In the genomic region with DNA sequence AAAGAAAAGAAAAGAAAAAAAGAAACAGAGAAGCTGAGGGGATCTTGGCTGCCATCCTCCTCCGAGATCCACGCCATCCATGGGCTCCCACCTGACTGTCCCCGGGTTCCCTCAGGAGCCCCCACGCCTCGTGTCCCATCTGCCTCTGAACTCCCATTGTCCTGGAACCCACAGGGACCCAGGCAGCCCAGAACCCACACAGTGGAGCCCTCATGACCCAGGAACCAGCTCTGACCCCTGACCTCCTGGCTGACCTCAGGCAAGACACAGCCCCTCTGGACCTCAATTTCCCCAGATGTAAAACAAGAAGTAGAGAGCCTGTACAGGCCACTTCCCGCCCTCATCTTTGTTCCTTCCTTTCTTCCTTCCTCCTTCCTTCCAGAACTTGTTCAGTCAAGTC, we compare ENCODE assay signal across 19 cellular contexts. TPM values are rescaled to one million over a fixed set of nuclear protein-coding genes. Genes with fewer than 3 reads are reported as not detected.
DNase-seq lines count a peak whose midpoint lies in the region; ATAC-seq and TF ChIP-seq lines count a peak whose summit lies in the region.
"Had no signal": no experiment of that assay in that cellular context is flagged by ENCODE, and none has a peak within 500 bp of the region (broad histone marks: within the 10 kb centered on the region; RNA-seq: fewer than 3 reads in every experiment).

No MANE protein-coding gene starts in this region.

- peaks cover 35% of the 10 kb centered on the region for H3K4me1 Mint-ChIP-seq in activated CD4-positive, alpha-beta T cell treated with anti-CD3 and anti-CD28 coated beads, Interleukin-2, amount 10 ng/mL, durations not matched to agents 24 days and 14 days
- peaks cover 13% of the 10 kb centered on the region for H3K4me1 Mint-ChIP-seq in CD14-positive monocyte
- H3K4me1 Mint-ChIP-seq in natural killer cell treated with Interleukin-12 subunit alpha and Interleukin-12 subunit beta and Interleukin-15 and Interleukin-18, amount 100 ng/mL, for 72 hours (ENCODE audit: low read depth in 2 of 2), result peaks cover 33 to 42% of the 10 kb centered on the region in 2 donors

- TF ChIP-seq CTCF in CD14-positive monocyte (IDR thresholded peaks at IDR 0.05) (no peak), coronary artery (IDR thresholded peaks at IDR 0.05) (no peak)

- H3K27ac Mint-ChIP-seq in activated CD4-positive, alpha-beta T cell treated with anti-CD3 and anti-CD28 coated beads, Interleukin-2, amount 10 ng/mL, durations not matched to agents 24 days and 14 days, result peak overlapping the region; percentile 58
- H3K27ac Mint-ChIP-seq in CD14-positive monocyte, result peak overlapping the region in 1 of 7 donors; percentile 45
- no peak overlapping the region for H3K27ac Mint-ChIP-seq in natural killer cell treated with Interleukin-12 subunit alpha and Interleukin-12 subunit beta and Interleukin-15 and Interleukin-18, amount 100 ng/mL, for 72 hours

- intact Hi-C loops in activated CD4-positive, alpha-beta T cell treated with anti-CD3 and anti-CD28 coated beads, Interleukin-2, amount 10 ng/mL, durations not matched to agents 24 days and 14 days (cut with micrococcal nuclease), result loop anchor here (5.0 kb wide), 1 partner anchor 121 kb away; no protein-coding TSS in a partner anchor
- intact Hi-C loops in CD14-positive monocyte (cut with micrococcal nuclease), result no loop called here

- no peaks in the 10 kb centered on the region for H3K36me3 Mint-ChIP-seq in activated CD4-positive, alpha-beta T cell treated with anti-CD3 and anti-CD28 coated beads, Interleukin-2, amount 10 ng/mL, durations not matched to agents 24 days and 14 days (ENCODE audit: low read depth)
- no peaks in the 10 kb centered on the region for H3K36me3 Mint-ChIP-seq in CD14-positive monocyte
- H3K36me3 Mint-ChIP-seq in natural killer cell treated with Interleukin-12 subunit alpha and Interleukin-12 subunit beta and Interleukin-15 and Interleukin-18, amount 100 ng/mL, for 72 hours, result no peaks in the 10 kb centered on the region

- no peaks in the 10 kb centered on the region for H3K9me3 Mint-ChIP-seq in activated CD4-positive, alpha-beta T cell treated with anti-CD3 and anti-CD28 coated beads, Interleukin-2, amount 10 ng/mL, durations not matched to agents 24 days and 14 days
- H3K9me3 Mint-ChIP-seq in CD14-positive monocyte, result peaks cover 0 to 13% (median 0%) of the 10 kb centered on the region in 7 donors
- H3K9me3 Mint-ChIP-seq in natural killer cell treated with Interleukin-12 subunit alpha and Interleukin-12 subunit beta and Interleukin-15 and Interleukin-18, amount 100 ng/mL, for 72 hours, result no peaks in the 10 kb centered on the region
- H3K9me3 Mint-ChIP-seq: activated naive CD8-positive, alpha-beta T cell treated with anti-CD3 and anti-CD28 coated beads, Interleukin-2, amount 50 U/mL, for 24 hours had no signal

- H3K27me3 Mint-ChIP-seq in activated CD4-positive, alpha-beta T cell treated with anti-CD3 and anti-CD28 coated beads, Interleukin-2, amount 10 ng/mL, durations not matched to agents 24 days and 14 days, result peaks cover 58% of the 10 kb centered on the region
- peaks cover 39 to 57% (median 47%) of the 10 kb centered on the region in 3 donors for H3K27me3 Mint-ChIP-seq in CD14-positive monocyte (ENCODE audit: low read depth in 3 of 3)
- H3K27me3 Mint-ChIP-seq in natural killer cell treated with Interleukin-12 subunit alpha and Interleukin-12 subunit beta and Interleukin-15 and Interleukin-18, amount 100 ng/mL, for 72 hours, result no peaks in the 10 kb centered on the region

- no peak overlapping the region for H3K27ac ChIP-seq in coronary artery
- H3K27ac ChIP-seq: A549, cardiac muscle cell, left lung, prostate gland, stomach had no signal

- H3K4me3 Mint-ChIP-seq in activated CD4-positive, alpha-beta T cell treated with anti-CD3 and anti-CD28 coated beads, Interleukin-2, amount 10 ng/mL, durations not matched to agents 24 days and 14 days, result no peak overlapping the region
- peak overlapping the region in 1 of 2 donors; percentile 22 for H3K4me3 Mint-ChIP-seq in CD14-positive monocyte
- H3K4me3 Mint-ChIP-seq in natural killer cell treated with Interleukin-12 subunit alpha and Interleukin-12 subunit beta and Interleukin-15 and Interleukin-18, amount 100 ng/mL, for 72 hours, result peak overlapping the region; percentile 14
- H3K4me3 Mint-ChIP-seq: activated naive CD8-positive, alpha-beta T cell treated with anti-CD3 and anti-CD28 coated beads, Interleukin-2, amount 50 U/mL, for 24 hours had no signal

- no peak overlapping the region for H3K4me3 ChIP-seq in coronary artery
- H3K4me3 ChIP-seq: A549, cardiac muscle cell, left lung, prostate gland, stomach had no signal

- DNase-seq in activated CD4-positive, alpha-beta T cell treated with anti-CD3 and anti-CD28 coated beads, Interleukin-2, amount 10 ng/mL, durations not matched to agents 24 days and 14 days, result no peak
- DNase-seq in activated CD4-positive, alpha-beta T cell treated with anti-CD3 and anti-CD28 coated beads for 4 hours, result no peak
- DNase-seq in CD14-positive monocyte (ENCODE audit: low spot score) (peak; percentile 6), coronary artery (ENCODE audit: low spot score) (peak; percentile 54), NCI-H2107 treated with DMSO at 0.1 percent for 48 hours (lab: John Stamatoyannopoulos, UW; ENCODE audit: unreplicated experiment) (no peak), GM03348 (ENCODE audit: low spot score) (no peak)
- no peak for DNase-seq in natural killer cell treated with Interleukin-12 subunit alpha and Interleukin-12 subunit beta and Interleukin-15 and Interleukin-18, amount 100 ng/mL, for 72 hours (ENCODE audit: low spot score)
- DNase-seq: NCI-H187, NCI-H524, SIG-M5, stomach, T1000 had no signal

- ATAC-seq in natural killer cell treated with Interleukin-12 subunit alpha and Interleukin-12 subunit beta and Interleukin-15 and Interleukin-18, amount 100 ng/mL, for 72 hours, result no peak
- ATAC-seq in GM21737 (IDR thresholded peaks at IDR 0.05; ENCODE audit: unreplicated experiment), result no peak
- ATAC-seq: A549, left lung had no signal

RNA-seq across cellular contexts. Expression of a gene that starts 40.4 kb away (rescaled TPM):
- total RNA-seq in activated CD4-positive, alpha-beta T cell treated with anti-CD3 and anti-CD28 coated beads, Interleukin-2, amount 10 ng/mL, durations not matched to agents 24 days and 14 days, result 0.63 and 0.66 TPM in 2 replicates
- polyA plus RNA-seq in CD14-positive monocyte, result 1 to 10 TPM in 1 of 2 donors, under 1 TPM in 1; 0.68 to 1.8 TPM
- 1 to 10 TPM in 1 of 2 donors, under 1 TPM in 1; 0.69 to 1.1 TPM for total RNA-seq in natural killer cell treated with Interleukin-12 subunit alpha and Interleukin-12 subunit beta and Interleukin-15 and Interleukin-18, amount 100 ng/mL, for 72 hours
- total RNA-seq: M059J had no signal

Comparison
In these comparisons a context has a peak if more than half of its experiments do, and no peak if none do; other contexts are left out.
1. DNase-seq: peak in CD14-positive monocyte (single experiment) and coronary artery (single experiment); none in activated CD4-positive, alpha-beta T cell treated with anti-CD3 and anti-CD28 coated beads, Interleukin-2, amount 10 ng/mL, durations not matched to agents 24 days and 14 days (single experiment), activated CD4-positive, alpha-beta T cell treated with anti-CD3 and anti-CD28 coated beads for 4 hours (0 of 2), natural killer cell treated with Interleukin-12 subunit alpha and Interleukin-12 subunit beta and Interleukin-15 and Interleukin-18, amount 100 ng/mL, for 72 hours (single experiment), NCI-H2107 treated with DMSO at 0.1 percent for 48 hours (single experiment) and GM03348 (single experiment).